Comparison of ENCODE assay signal across 1 cellular context in genomic region chr6:33204415-33205171, GRCh38.
TF ChIP-seq lines count a peak whose summit lies in the region.

HSD17B8 (plus strand) TSS chr6:33204655; CDS start chr6:33204669, 14 bp downstream.

TF ChIP-seq in K562, 482 proteins besides CTCF, POLR2A, EP300 and RAD21 (continued from another document and continues in another):
- TF ChIP-seq ZMIZ1 (IDR thresholded peaks at IDR 0.05; ENCODE audit: low read depth in 2 of 2, low read length in 2 of 2) (no peak), SNAPC5 (CRISPR knock-in tag; IDR thresholded peaks at IDR 0.05) (no peak), NCOA2 (IDR thresholded peaks at IDR 0.05; ENCODE audit: partially characterized antibody in 2 of 2) (no peak), SUPT5H (IDR thresholded peaks at IDR 0.05) (peak; percentile 85), MTA1 (IDR thresholded peaks at IDR 0.05; ENCODE audit: borderline replicate concordance) (no peak), COPS2 (conservative IDR thresholded peaks at IDR 0.05) (no peak), CHD1 (IDR thresholded peaks at IDR 0.05; ENCODE audit: low read length) (peak; percentile 38), NR3C1 (CRISPR knock-in tag; IDR thresholded peaks at IDR 0.05) (no peak), ZNF830 (CRISPR knock-in tag; IDR thresholded peaks at IDR 0.05) (0 out of 2 replicates have a peak, but pooled peaks have one; percentile 93), NCOA4 (IDR thresholded peaks at IDR 0.05; ENCODE audit: partially characterized antibody) (no peak), E2F6 (IDR thresholded peaks at IDR 0.05; ENCODE audit: borderline replicate concordance in 1 of 2, extremely low read depth in 1 of 2, insufficient read depth in 1 of 2, insufficient read length in 1 of 2, low read depth in 1 of 2, low read length in 1 of 2, poor library complexity in 1 of 2, severe bottlenecking in 1 of 2) (no peak), MYNN (IDR thresholded peaks at IDR 0.05) (peak; percentile 81), MYNN (CRISPR knock-in tag; IDR thresholded peaks at IDR 0.05) (no peak), ZNF134 (CRISPR knock-in tag; conservative IDR thresholded peaks at IDR 0.05) (no peak), MBD1 (CRISPR knock-in tag; IDR thresholded peaks at IDR 0.05) (no peak), ZNF232 (CRISPR knock-in tag; IDR thresholded peaks at IDR 0.05) (no peak), ZNF41 (CRISPR knock-in tag; conservative IDR thresholded peaks at IDR 0.05) (no peak), RBM15 (IDR thresholded peaks at IDR 0.05; ENCODE audit: insufficient read depth, low read length) (no peak), TAF7 (tag; IDR thresholded peaks at IDR 0.05) (no peak), GATA2 (CRISPR knock-in tag; IDR thresholded peaks at IDR 0.05) (no peak), ZNF217 (CRISPR knock-in tag; IDR thresholded peaks at IDR 0.05) (no peak), NR4A1 (CRISPR knock-in tag; IDR thresholded peaks at IDR 0.05) (no peak), NR4A1 (tag; IDR thresholded peaks at IDR 0.05) (no peak), ZNF146 (CRISPR knock-in tag; IDR thresholded peaks at IDR 0.05; ENCODE audit: unreplicated experiment) (no peak), L3MBTL2 (IDR thresholded peaks at IDR 0.05) (peak; percentile 43; the same call in 1 of the 2 replicates), ETV5 (CRISPR knock-in tag; IDR thresholded peaks at IDR 0.05; ENCODE audit: low read depth) (no peak), ZNF12 (CRISPR knock-in tag; IDR thresholded peaks at IDR 0.05) (no peak), SMARCA5 (IDR thresholded peaks at IDR 0.05) (no peak), ZNF318 (IDR thresholded peaks at IDR 0.05; ENCODE audit: borderline replicate concordance in 1 of 2, low read depth in 1 of 2) (no peak), BRF2 (IDR thresholded peaks at IDR 0.05; ENCODE audit: borderline replicate concordance, insufficient read depth, insufficient read length) (no peak), POLR3A (IDR thresholded peaks at IDR 0.05; ENCODE audit: borderline replicate concordance, extremely low read depth, insufficient read depth, insufficient read length) (no peak), RREB1 (CRISPR knock-in tag; IDR thresholded peaks at IDR 0.05) (no peak), EGR1 (conservative IDR thresholded peaks at IDR 0.05) (peak; percentile 67), ZNF124 (CRISPR knock-in tag; IDR thresholded peaks at IDR 0.05) (no peak), SAP30 (IDR thresholded peaks at IDR 0.05; ENCODE audit: borderline replicate concordance, insufficient read depth, low read depth, low read length, poor library complexity, severe bottlenecking) (no peak), NFIC (IDR thresholded peaks at IDR 0.05) (no peak), POLR2AphosphoS5 (IDR thresholded peaks at IDR 0.05; ENCODE audit: control insufficient read depth, insufficient read depth, low read depth, low read length) (peak; percentile 84; the same call in 1 of the 2 replicates), PYGO2 (tag; IDR thresholded peaks at IDR 0.05) (no peak), ZNF354B (CRISPR knock-in tag; IDR thresholded peaks at IDR 0.05) (no peak), MAFG (tag; conservative IDR thresholded peaks at IDR 0.05) (no peak), ZNF253 (CRISPR knock-in tag; conservative IDR thresholded peaks at IDR 0.05) (peak; percentile 72; the same call in 1 of the 2 replicates), ZNF165 (CRISPR knock-in tag; IDR thresholded peaks at IDR 0.05; ENCODE audit: borderline replicate concordance) (no peak), ID3 (CRISPR knock-in tag; IDR thresholded peaks at IDR 0.05) (no peak), ID3 (tag; IDR thresholded peaks at IDR 0.05) (no peak), ZNF175 (CRISPR knock-in tag; IDR thresholded peaks at IDR 0.05; ENCODE audit: low read depth) (no peak)
